ENCODE assay signal across 20 cellular contexts in genomic region chr22:49470741-49471134, GRCh38.
DNase-seq lines count a peak whose midpoint lies in the region; ATAC-seq, FAIRE-seq and TF ChIP-seq lines count a peak whose summit lies in the region.
"Had no signal": no experiment of that assay in that cellular context is flagged by ENCODE, and none has a peak within 500 bp of the region (broad histone marks: within the 10 kb centered on the region; RNA-seq: fewer than 3 reads in every experiment).

No MANE protein-coding gene starts in this region.

- in situ Hi-C loops in K562 (cut with MboI): no loop called here

- WGBS in K562 (ENCODE audit: insufficient coverage, low coverage, missing lambda C conversion rate): 94% methylated on average over 5 of the region's 11 CpGs

- no peak overlapping the region for H2AFZ ChIP-seq in K562 (ENCODE audit: low read depth, low read length)
- H2AFZ ChIP-seq: GM23338 had no signal

- no peak for ATAC-seq in K562
- ATAC-seq: GM12878, GM23338, HCT116 had no signal

- POLR2A ChIA-PET in HEK293 (lab: Yijun Ruan, JAX) (no interaction called here), K562 (lab: Yijun Ruan, JAX) (no interaction called here)

- H3K9ac ChIP-seq in K562 (ENCODE audit: insufficient read depth in 1 of 2, low read depth in 2 of 2, low read length in 2 of 2): no peak overlapping the region
- H3K9ac ChIP-seq: BLaER1 had no signal

- no peak for TF ChIP-seq RAD21 in K562 (CRISPR knock-in tag; conservative IDR thresholded peaks at IDR 0.05 in 1 of 2, IDR thresholded peaks at IDR 0.05 in 1 of 2)

- no peaks in the 10 kb centered on the region for H3K9me1 ChIP-seq in K562 (ENCODE audit: control insufficient read depth, insufficient read depth, low read length)

- H3K4me3 ChIP-seq in HEK293 (ENCODE audit: low read depth, low read length) (no peak overlapping the region), K562 (no peak overlapping the region), WERI-Rb-1 (ENCODE audit: low read depth, low read length) (no peak overlapping the region)
- H3K4me3 ChIP-seq: BLaER1, GM12878, GM23338 had no signal

- no peak for TF ChIP-seq EP300 in K562 (IDR thresholded peaks at IDR 0.05; ENCODE audit: low read length)

- no TSS peak for BruUV-seq in K562 (replicated peaks; lab: Mats Ljungman, UMichigan)

- intact Hi-C loops in K562 (cut with micrococcal nuclease) (no loop called here), posterior vena cava (cut with DNase I) (no loop called here)

- H3K9me3 ChIP-seq in HEK293 (ENCODE audit: control insufficient read depth, insufficient read depth, low read depth, low read length) (no peaks in the 10 kb centered on the region), K562 (replicated peaks; ENCODE audit: control insufficient read depth, insufficient read depth, low read depth, low read length) (no peaks in the 10 kb centered on the region), WERI-Rb-1 (ENCODE audit: severe bottlenecking) (no peaks in the 10 kb centered on the region)
- H3K9me3 ChIP-seq: BLaER1 had no signal

- H3K27ac ChIP-seq in HEK293 (ENCODE audit: extremely low read depth, low read depth, low read length) (no peak overlapping the region), K562 (ENCODE audit: extremely low read depth, low read depth, low read length) (no peak overlapping the region), WERI-Rb-1 (no peak overlapping the region)
- H3K27ac ChIP-seq: C4-2B had no signal

- H4K20me1 ChIP-seq in K562 (replicated peaks; ENCODE audit: control insufficient read depth, insufficient read depth, low read length): 0 out of 2 replicates have a peak, but pooled peaks cover 3% of the 10 kb centered on the region
- H4K20me1 ChIP-seq: BLaER1 had no signal

- H3K27me3 ChIP-seq in K562 (ENCODE audit: control insufficient read depth in 2 of 2, insufficient read depth in 2 of 2, low read length in 2 of 2) (no peaks in the 10 kb centered on the region), WERI-Rb-1 (ENCODE audit: insufficient read depth, low read depth, severe bottlenecking) (no peaks in the 10 kb centered on the region)
- H3K27me3 ChIP-seq: BLaER1 had no signal

- peaks cover 4% of the 10 kb centered on the region; the same call in 2 of the 3 replicates for H3K79me2 ChIP-seq in K562 (ENCODE audit: control insufficient read depth, insufficient read depth, low read length)

- TF ChIP-seq CTCF in HEK293 (tag by site-specific recombination; IDR thresholded peaks at IDR 0.05) (no peak), K562 (IDR thresholded peaks at IDR 0.05 in 2 of 3, conservative IDR thresholded peaks at IDR 0.05 in 1 of 3; ENCODE audit: insufficient read depth in 2 of 3, low read depth in 1 of 3, low read length in 3 of 3) (no peak), WERI-Rb-1 (IDR thresholded peaks at IDR 0.05; ENCODE audit: low read depth, low read length) (no peak)

- TF ChIP-seq POLR2A in K562 (conservative IDR thresholded peaks at IDR 0.05): no peak

- DNase-seq in K562 (ENCODE audit: extremely low read depth in 1 of 4, low spot score in 3 of 4): no peak
- DNase-seq in posterior vena cava (ENCODE audit: low spot score): peak; percentile 66
- no peak for DNase-seq in GDM1 (lab: John Stamatoyannopoulos, UW)
- no peak for DNase-seq in WERI-Rb-1
- no peak for DNase-seq in A172 (ENCODE audit: low spot score)
- DNase-seq: Calu3; CD4-positive, alpha-beta memory T cell; COR-L47; DMS53; DMS79 treated with DMSO at 0.1 percent for 48 hours; H9; HFFc6 had no signal

- peaks cover 3% of the 10 kb centered on the region; the same call in 1 of the 2 replicates for H3K4me1 ChIP-seq in HEK293 (ENCODE audit: control insufficient read depth, insufficient read depth, low read length)
- H3K4me1 ChIP-seq in K562 (replicated peaks in 1 of 2; ENCODE audit: control insufficient read depth in 2 of 2, insufficient read depth in 2 of 2, low read length in 2 of 2): peaks cover 0 to 12% of the 10 kb centered on the region in 2 experiments; a peak in 2 of 5 replicates

- H3K36me3 ChIP-seq in HEK293 (ENCODE audit: control insufficient read depth in 2 of 2, insufficient read depth in 1 of 2, low read length in 2 of 2) (no peaks in the 10 kb centered on the region), K562 (ENCODE audit: control insufficient read depth, insufficient read depth, low read length) (peaks cover 2% of the 10 kb centered on the region; the same call in 1 of the 3 replicates), WERI-Rb-1 (no peaks in the 10 kb centered on the region)
- H3K36me3 ChIP-seq: BLaER1 had no signal

- CTCF ChIA-PET in HEK293 (lab: Yijun Ruan, JAX): interaction anchor here (0.6 kb wide), 1 partner anchor 1808 kb away, joined by 3 read pairs; no protein-coding TSS in a partner anchor
- CTCF ChIA-PET in K562 (lab: Yijun Ruan, JAX; ENCODE audit: low intra/inter-chr PET ratio): no interaction called here

- no peak overlapping the region for H3K4me2 ChIP-seq in K562 (ENCODE audit: insufficient read depth, low read length)
- H3K4me2 ChIP-seq: GM23338 had no signal

- FAIRE-seq in K562 (lab: Jason Lieb, UNC): no peak
- FAIRE-seq: A204.1, GM12878, GM19239 had no signal

TF ChIP-seq in HEK293, 187 proteins besides CTCF, POLR2A, EP300 and RAD21:
- peak; percentile 93 for TF ChIP-seq ZSCAN4 (tag by site-specific recombination; IDR thresholded peaks at IDR 0.05)
- no peak for TF ChIP-seq ZNF24 (tag by site-specific recombination; IDR thresholded peaks at IDR 0.05)

TF ChIP-seq in K562, 482 proteins besides CTCF, POLR2A, EP300 and RAD21:
- TF ChIP-seq LEF1 (IDR thresholded peaks at IDR 0.05) (no peak), ZBTB33 (CRISPR knock-in tag; IDR thresholded peaks at IDR 0.05) (0 out of 2 replicates have a peak, but pooled peaks have one; percentile 36)
